In genomic region chr7:32191296-32191695, GRCh38 we compare ENCODE assay signal across 23 cellular contexts.
DNase-seq lines count a peak whose midpoint lies in the region; ATAC-seq, FAIRE-seq and TF ChIP-seq lines count a peak whose summit lies in the region.
"Had no signal": no experiment of that assay in that cellular context is flagged by ENCODE, and none has a peak within 500 bp of the region (broad histone marks: within the 10 kb centered on the region; RNA-seq: fewer than 3 reads in every experiment).

No MANE protein-coding gene starts in this region.

- intact Hi-C loops in left cardiac atrium (cut with DNase I) = no loop called here

- no peak for TF ChIP-seq CTCF in fibroblast of mammary gland (conservative IDR thresholded peaks at IDR 0.05; ENCODE audit: control insufficient read depth, insufficient read depth, low read depth, low read length)

- in situ Hi-C loops in Caki2 (cut with HindIII; ENCODE audit: low pct_unique_long_range_greater_than_20kb, low sequenced_read_pairs) = no loop called here

- DNase-seq in Caki2 (ENCODE audit: low read depth) (peak; percentile 27), NCI-H446 (lab: John Stamatoyannopoulos, UW) (peak; percentile 33 to 72), RCC 7860 (ENCODE audit: low spot score) (peak; percentile 82), fibroblast of mammary gland (ENCODE audit: low read depth) (peak; percentile 28), AG20443 (ENCODE audit: low spot score) (no peak), left cardiac atrium (no peak)
- DNase-seq: AML-193; BE2C; CD4-positive, alpha-beta memory T cell; COR-L47; DMS 273 treated with DMSO at 0.1 percent for 48 hours; DMS79; EL; GDM1; GM23248; H7; HCEC 1CT had no signal

- peak; percentile 85 for FAIRE-seq in RCC 7860 (lab: Jason Lieb, UNC)
- FAIRE-seq: A204.1, GM18507, H1 had no signal

- no peak overlapping the region for H3K4me3 ChIP-seq in fibroblast of mammary gland (ENCODE audit: control insufficient read depth, low read depth, low read length)
- H3K4me3 ChIP-seq: BLaER1 treated with 17β-estradiol and CSF1 and Interleukin-3, amounts not matched to agents 10 nM and 100 nM; GM23248 had no signal

- no peak for ATAC-seq in GM21515 (IDR thresholded peaks at IDR 0.05; ENCODE audit: unreplicated experiment)
- no peak for ATAC-seq in GM19463 (IDR thresholded peaks at IDR 0.05; ENCODE audit: unreplicated experiment)
- no peak for ATAC-seq in left cardiac atrium

Comparison
In these comparisons a context has a peak if more than half of its experiments do, and no peak if none do; other contexts are left out.
1. DNase-seq: peak in Caki2 (single experiment), NCI-H446 (2 of 2), RCC 7860 (single experiment) and fibroblast of mammary gland (single experiment); none in AG20443 (single experiment) and left cardiac atrium (single experiment).